In genomic region chr19:30664358-30665058, GRCh38 we compare ENCODE assay signal across 10 cellular contexts.
DNase-seq lines count a peak whose midpoint lies in the region; ATAC-seq and TF ChIP-seq lines count a peak whose summit lies in the region.
"Had no signal": no experiment of that assay in that cellular context is flagged by ENCODE, and none has a peak within 500 bp of the region (broad histone marks: within the 10 kb centered on the region; RNA-seq: fewer than 3 reads in every experiment).

No MANE protein-coding gene starts in this region.

- intact Hi-C loops in Right ventricle myocardium inferior (cut with DNase I) (loop anchor here (5.0 kb wide), 1 partner anchor 1558 kb away; no protein-coding TSS in a partner anchor), cardiac septum (cut with DNase I) (loop anchor here (5.0 kb wide), 1 partner anchor 442 kb away; no protein-coding TSS in a partner anchor)

- CTCF ChIA-PET in activated CD8-positive, alpha-beta memory T cell treated with anti-CD3 and anti-CD28 coated beads, Interleukin-2, amount 10 ng/mL, durations not matched to agents 7 days and 5 days (lab: Charles Lee), result no interaction called here

- H3K4me3 Mint-ChIP-seq in brain, result peak overlapping the region; percentile 13 to 72 (median 62)
- H3K4me3 Mint-ChIP-seq in effector memory CD8-positive, alpha-beta T cell, result no peak overlapping the region
- H3K4me3 Mint-ChIP-seq in activated naive CD8-positive, alpha-beta T cell treated with anti-CD3 and anti-CD28 coated beads, Interleukin-2, amount 50 U/mL, for 24 hours, result no peak overlapping the region
- no peak overlapping the region for H3K4me3 Mint-ChIP-seq in activated CD8-positive, alpha-beta memory T cell treated with anti-CD3 and anti-CD28 coated beads, Interleukin-2, amount 10 ng/mL, durations not matched to agents 7 days and 5 days
- H3K4me3 Mint-ChIP-seq: CD8-positive, alpha-beta T cell had no signal

- peak overlapping the region; percentile 42 to 95 (median 84) for H3K27ac Mint-ChIP-seq in brain
- H3K27ac Mint-ChIP-seq in effector memory CD8-positive, alpha-beta T cell, result no peak overlapping the region
- H3K27ac Mint-ChIP-seq in activated naive CD8-positive, alpha-beta T cell treated with anti-CD3 and anti-CD28 coated beads, Interleukin-2, amount 50 U/mL, for 24 hours, result no peak overlapping the region
- no peak overlapping the region for H3K27ac Mint-ChIP-seq in activated CD8-positive, alpha-beta memory T cell treated with anti-CD3 and anti-CD28 coated beads, Interleukin-2, amount 10 ng/mL, durations not matched to agents 7 days and 5 days
- H3K27ac Mint-ChIP-seq: CD8-positive, alpha-beta T cell had no signal

- H3K36me3 Mint-ChIP-seq in brain, result no peaks in the 10 kb centered on the region
- no peaks in the 10 kb centered on the region for H3K36me3 Mint-ChIP-seq in effector memory CD8-positive, alpha-beta T cell (ENCODE audit: insufficient read depth)
- H3K36me3 Mint-ChIP-seq in activated naive CD8-positive, alpha-beta T cell treated with anti-CD3 and anti-CD28 coated beads, Interleukin-2, amount 50 U/mL, for 24 hours (ENCODE audit: low read depth), result no peaks in the 10 kb centered on the region
- H3K36me3 Mint-ChIP-seq in activated CD8-positive, alpha-beta memory T cell treated with anti-CD3 and anti-CD28 coated beads, Interleukin-2, amount 10 ng/mL, durations not matched to agents 7 days and 5 days, result no peaks in the 10 kb centered on the region
- H3K36me3 Mint-ChIP-seq: CD8-positive, alpha-beta T cell had no signal

- peak; percentile 42 to 64 for TF ChIP-seq CTCF in brain (conservative IDR thresholded peaks at IDR 0.05)

- H3K27me3 Mint-ChIP-seq in brain, result peaks cover 3% of the 10 kb centered on the region
- peaks cover 41 to 53% of the 10 kb centered on the region in 2 donors for H3K27me3 Mint-ChIP-seq in effector memory CD8-positive, alpha-beta T cell
- H3K27me3 Mint-ChIP-seq in activated naive CD8-positive, alpha-beta T cell treated with anti-CD3 and anti-CD28 coated beads, Interleukin-2, amount 50 U/mL, for 24 hours, result peaks cover 6% of the 10 kb centered on the region
- peaks cover 6% of the 10 kb centered on the region for H3K27me3 Mint-ChIP-seq in activated CD8-positive, alpha-beta memory T cell treated with anti-CD3 and anti-CD28 coated beads, Interleukin-2, amount 10 ng/mL, durations not matched to agents 7 days and 5 days

- H3K9me3 Mint-ChIP-seq in brain, result peaks cover 0 to 3% (median 0%) of the 10 kb centered on the region in 5 experiments
- no peaks in the 10 kb centered on the region for H3K9me3 Mint-ChIP-seq in effector memory CD8-positive, alpha-beta T cell
- H3K9me3 Mint-ChIP-seq in activated naive CD8-positive, alpha-beta T cell treated with anti-CD3 and anti-CD28 coated beads, Interleukin-2, amount 50 U/mL, for 24 hours, result no peaks in the 10 kb centered on the region
- H3K9me3 Mint-ChIP-seq in activated CD8-positive, alpha-beta memory T cell treated with anti-CD3 and anti-CD28 coated beads, Interleukin-2, amount 10 ng/mL, durations not matched to agents 7 days and 5 days (ENCODE audit: low read depth), result no peaks in the 10 kb centered on the region
- H3K9me3 Mint-ChIP-seq: CD8-positive, alpha-beta T cell had no signal

- ATAC-seq in Right ventricle myocardium inferior (peak; percentile 93), HG02840 (IDR thresholded peaks at IDR 0.05; ENCODE audit: low FRiP score, unreplicated experiment) (no peak)
- ATAC-seq in effector memory CD8-positive, alpha-beta T cell (replicated peaks), result no peak
- ATAC-seq in activated naive CD8-positive, alpha-beta T cell treated with anti-CD3 and anti-CD28 coated beads, Interleukin-2, amount 50 U/mL, for 24 hours, result no peak
- ATAC-seq in activated CD8-positive, alpha-beta memory T cell treated with anti-CD3 and anti-CD28 coated beads, Interleukin-2, amount 10 ng/mL, durations not matched to agents 7 days and 5 days, result no peak
- ATAC-seq: CD8-positive, alpha-beta T cell had no signal

- H3K4me1 Mint-ChIP-seq in brain, result peaks cover 63% of the 10 kb centered on the region
- H3K4me1 Mint-ChIP-seq in effector memory CD8-positive, alpha-beta T cell (ENCODE audit: low read depth in 2 of 2), result no peaks in the 10 kb centered on the region
- no peaks in the 10 kb centered on the region for H3K4me1 Mint-ChIP-seq in activated naive CD8-positive, alpha-beta T cell treated with anti-CD3 and anti-CD28 coated beads, Interleukin-2, amount 50 U/mL, for 24 hours
- H3K4me1 Mint-ChIP-seq in activated CD8-positive, alpha-beta memory T cell treated with anti-CD3 and anti-CD28 coated beads, Interleukin-2, amount 10 ng/mL, durations not matched to agents 7 days and 5 days, result no peaks in the 10 kb centered on the region

- peak; percentile 77 for DNase-seq in Right ventricle myocardium inferior (ENCODE audit: missing footprints)
- no peak for DNase-seq in cardiac septum (ENCODE audit: low spot score)
- peak; percentile 24 for DNase-seq in kidney tubule cell (ENCODE audit: low spot score)
- DNase-seq in effector memory CD8-positive, alpha-beta T cell, result no peak
- no peak for DNase-seq in activated naive CD8-positive, alpha-beta T cell treated with anti-CD3 and anti-CD28 coated beads, Interleukin-2, amount 50 U/mL, for 24 hours
- DNase-seq in activated CD8-positive, alpha-beta memory T cell treated with anti-CD3 and anti-CD28 coated beads, Interleukin-2, amount 10 ng/mL, durations not matched to agents 7 days and 5 days, result no peak
- DNase-seq: T1000 had no signal

Comparison
In these comparisons a context has a peak if more than half of its experiments do, and no peak if none do; other contexts are left out.
1. DNase-seq: peak in Right ventricle myocardium inferior (single experiment) and kidney tubule cell (single experiment); none in cardiac septum (single experiment), effector memory CD8-positive, alpha-beta T cell (0 of 3), activated naive CD8-positive, alpha-beta T cell treated with anti-CD3 and anti-CD28 coated beads, Interleukin-2, amount 50 U/mL, for 24 hours (single experiment) and activated CD8-positive, alpha-beta memory T cell treated with anti-CD3 and anti-CD28 coated beads, Interleukin-2, amount 10 ng/mL, durations not matched to agents 7 days and 5 days (single experiment).
2. H3K27ac Mint-ChIP-seq: peak in brain (5 of 5); none in effector memory CD8-positive, alpha-beta T cell (0 of 2), activated naive CD8-positive, alpha-beta T cell treated with anti-CD3 and anti-CD28 coated beads, Interleukin-2, amount 50 U/mL, for 24 hours (single experiment) and activated CD8-positive, alpha-beta memory T cell treated with anti-CD3 and anti-CD28 coated beads, Interleukin-2, amount 10 ng/mL, durations not matched to agents 7 days and 5 days (single experiment).
3. H3K4me3 Mint-ChIP-seq: peak in brain (5 of 5); none in effector memory CD8-positive, alpha-beta T cell (0 of 2), activated naive CD8-positive, alpha-beta T cell treated with anti-CD3 and anti-CD28 coated beads, Interleukin-2, amount 50 U/mL, for 24 hours (single experiment) and activated CD8-positive, alpha-beta memory T cell treated with anti-CD3 and anti-CD28 coated beads, Interleukin-2, amount 10 ng/mL, durations not matched to agents 7 days and 5 days (single experiment).